9 cellular contexts compared by ENCODE assay signal in genomic region chr1:114482585-114482984, GRCh38. TPM values are rescaled to one million over a fixed set of nuclear protein-coding genes. Genes with fewer than 3 reads are reported as not detected.
DNase-seq lines count a peak whose midpoint lies in the region; ATAC-seq, FAIRE-seq and TF ChIP-seq lines count a peak whose summit lies in the region.
"Had no signal": no experiment of that assay in that cellular context is flagged by ENCODE, and none has a peak within 500 bp of the region (broad histone marks: within the 10 kb centered on the region; RNA-seq: fewer than 3 reads in every experiment).

No MANE protein-coding gene starts in this region.

- intact Hi-C loops in testis (cut with DNase I; ENCODE audit: low total_unique reads): no loop called here

- H3K36me3 ChIP-seq in bronchial epithelial cell (ENCODE audit: control insufficient read depth, insufficient read depth, low read length): no peaks in the 10 kb centered on the region
- H3K36me3 ChIP-seq in testis (ENCODE audit: low read depth, missing control alignments): no peaks in the 10 kb centered on the region

- no peak for TF ChIP-seq CTCF in HL-60 (IDR thresholded peaks at IDR 0.05; ENCODE audit: insufficient read depth, low read length)
- TF ChIP-seq CTCF in bronchial epithelial cell (IDR thresholded peaks at IDR 0.05; ENCODE audit: insufficient read depth, low read length, severe bottlenecking): no peak
- TF ChIP-seq CTCF in testis (IDR thresholded peaks at IDR 0.05): no peak

- H3K4me3 ChIP-seq in HL-60 (replicated peaks; ENCODE audit: insufficient read depth, low read length) (no peak overlapping the region), bronchial epithelial cell (ENCODE audit: low read depth, low read length) (no peak overlapping the region), testis (no peak overlapping the region)

- DNase-seq in ELF-1 (ENCODE audit: low read depth, low spot score) (peak; percentile 63), HL-60 (ENCODE audit: low read depth in 1 of 2, low spot score in 1 of 2) (peak; percentile 59 to 71), bronchial epithelial cell (ENCODE audit: low read depth) (peak; percentile 10), LoVo (ENCODE audit: low spot score) (no peak), testis (no peak), NCI-H1694 (lab: John Stamatoyannopoulos, UW) (no peak)
- DNase-seq: right cardiac atrium had no signal

- WGBS in testis, 2 donors: 70 to 75% methylated on average over 3 of the region's 3 CpGs

- no peak for TF ChIP-seq POLR2A in testis (IDR thresholded peaks at IDR 0.05)

- H3K9me3 ChIP-seq in testis: no peaks in the 10 kb centered on the region

- peak; percentile 73 for ATAC-seq in GM19452 (IDR thresholded peaks at IDR 0.05; ENCODE audit: unreplicated experiment)
- no peak for ATAC-seq in HG02840 (IDR thresholded peaks at IDR 0.05; ENCODE audit: low FRiP score, unreplicated experiment)
- ATAC-seq: right cardiac atrium had no signal

- no peaks in the 10 kb centered on the region for H3K4me1 ChIP-seq in testis

- H3K27ac ChIP-seq in HL-60 (replicated peaks) (peak overlapping the region; percentile 39), testis (no peak overlapping the region)

- H3K27me3 ChIP-seq in HL-60 (ENCODE audit: insufficient read depth, poor library complexity, severe bottlenecking) (no peaks in the 10 kb centered on the region), bronchial epithelial cell (ENCODE audit: control insufficient read depth, insufficient read depth, low read length) (no peaks in the 10 kb centered on the region), testis (no peaks in the 10 kb centered on the region)

- no peak for FAIRE-seq in bronchial epithelial cell (lab: Jason Lieb, UNC)

RNA-seq across cellular contexts. Expression of gene TRIM33, which starts 28.4 kb away (rescaled TPM):
- 16.3 and 22.1 TPM in 2 replicates for total RNA-seq in bronchial epithelial cell
- 10 to 100 TPM; 63.7 to 88.7 TPM for total RNA-seq in testis
- polyA plus RNA-seq in testis (ENCODE audit: insufficient read depth, low read depth, low replicate concordance): 67.9 TPM

Comparison
In these comparisons a context has a peak if more than half of its experiments do, and no peak if none do; other contexts are left out.
1. DNase-seq: peak in ELF-1 (single experiment), HL-60 (2 of 2) and bronchial epithelial cell (single experiment); none in LoVo (single experiment), testis (single experiment) and NCI-H1694 (single experiment).